In genomic region chr9:137241490-137242328, GRCh38 we compare ENCODE assay signal across 8 cellular contexts. TPM values are rescaled to one million over a fixed set of nuclear protein-coding genes. Genes with fewer than 3 reads are reported as not detected.
A peak's percentile ranks its signal among the peaks of the same experiment; 100 is the strongest.
DNase-seq lines count a peak whose midpoint lies in the region; ATAC-seq and TF ChIP-seq lines count a peak whose summit lies in the region.

No MANE protein-coding gene starts in this region.

- DNase-seq in DND-41 (peak; percentile 50), HFFc6 (peak; percentile 28), Peyer's patch (peak; percentile 39 to 86 (median 83)), cardiac septum (ENCODE audit: low spot score) (peak; percentile 87), sciatic nerve (ENCODE audit: low spot score) (peak; percentile 82), SHP77 (lab: John Stamatoyannopoulos, UW) (no peak)

- H3K9me3 ChIP-seq in DND-41 (ENCODE audit: insufficient read depth, low read length, severe bottlenecking) (no peaks in the 10 kb centered on the region), Peyer's patch (no peaks in the 10 kb centered on the region)

- intact Hi-C loops in cardiac septum (cut with DNase I) (loop anchor here (2.0 kb wide), 1 partner anchor 13 kb away; the partner anchor contains the start of gene NELFB), sciatic nerve (cut with DNase I) (no loop called here)

- peak; percentile 12 to 20 for TF ChIP-seq POLR2A in Peyer's patch (IDR thresholded peaks at IDR 0.05)

- no peaks in the 10 kb centered on the region for H3K27me3 ChIP-seq in DND-41 (ENCODE audit: insufficient read depth, low read length, poor library complexity)
- H3K27me3 ChIP-seq in Peyer's patch = no peaks in the 10 kb centered on the region

- peaks cover 25% of the 10 kb centered on the region for H3K36me3 ChIP-seq in DND-41 (ENCODE audit: insufficient read depth, low read length)
- peaks cover 0 to 19% (median 0%) of the 10 kb centered on the region in 3 donors for H3K36me3 ChIP-seq in Peyer's patch

- peaks cover 25% of the 10 kb centered on the region for H3K79me2 ChIP-seq in DND-41 (ENCODE audit: insufficient read depth, low read length)

- peaks cover 11% of the 10 kb centered on the region for H3K9me3 Mint-ChIP-seq in HFFc6
- H3K9me3 Mint-ChIP-seq in activated naive CD4-positive, alpha-beta T cell treated with anti-CD3 and anti-CD28 coated beads, Interleukin-2, amount 50 U/mL, for 24 hours = no peaks in the 10 kb centered on the region

- H3K4me2 ChIP-seq in DND-41 (ENCODE audit: insufficient read depth, low read length) = peak overlapping the region; percentile 90

- H3K4me1 ChIP-seq in DND-41 (ENCODE audit: insufficient read depth, low read length) (peaks cover 47% of the 10 kb centered on the region), Peyer's patch (peaks cover 4 to 54% (median 6%) of the 10 kb centered on the region in 4 donors)

- peak overlapping the region; percentile 81 for H3K9ac ChIP-seq in DND-41 (ENCODE audit: low read depth, low read length)

- H3K4me3 Mint-ChIP-seq in HFFc6 = peak overlapping the region; percentile 94
- H3K4me3 Mint-ChIP-seq in activated naive CD4-positive, alpha-beta T cell treated with anti-CD3 and anti-CD28 coated beads, Interleukin-2, amount 50 U/mL, for 24 hours = peak overlapping the region; percentile 93

- peaks cover 21% of the 10 kb centered on the region for H3K27me3 Mint-ChIP-seq in HFFc6 (ENCODE audit: insufficient read depth)
- H3K27me3 Mint-ChIP-seq in activated naive CD4-positive, alpha-beta T cell treated with anti-CD3 and anti-CD28 coated beads, Interleukin-2, amount 50 U/mL, for 24 hours = no peaks in the 10 kb centered on the region

- peaks cover 31% of the 10 kb centered on the region for H3K4me1 Mint-ChIP-seq in HFFc6 (ENCODE audit: low read depth)
- H3K4me1 Mint-ChIP-seq in activated naive CD4-positive, alpha-beta T cell treated with anti-CD3 and anti-CD28 coated beads, Interleukin-2, amount 50 U/mL, for 24 hours = peaks cover 16% of the 10 kb centered on the region

- no peak overlapping the region for H2AFZ ChIP-seq in DND-41 (ENCODE audit: low read depth, low read length)

- TF ChIP-seq CTCF in DND-41 (IDR thresholded peaks at IDR 0.05; ENCODE audit: borderline replicate concordance, extremely low read depth, low read length, poor library complexity, severe bottlenecking) (no peak), HFFc6 (IDR thresholded peaks at IDR 0.05) (no peak), Peyer's patch (IDR thresholded peaks at IDR 0.05) (peak in 1 of 6 experiments; percentile 1)

- peak overlapping the region; percentile 89 for H3K27ac Mint-ChIP-seq in HFFc6
- peak overlapping the region; percentile 72 for H3K27ac Mint-ChIP-seq in activated naive CD4-positive, alpha-beta T cell treated with anti-CD3 and anti-CD28 coated beads, Interleukin-2, amount 50 U/mL, for 24 hours

- H3K27ac ChIP-seq in DND-41 (ENCODE audit: low read length) (peak overlapping the region; percentile 80), Peyer's patch (peak overlapping the region; percentile 93 to 100 (median 97))

- ATAC-seq in DND-41 (ENCODE audit: insufficient read depth, low read depth) (no peak), sciatic nerve (no peak), HG02840 (IDR thresholded peaks at IDR 0.05; ENCODE audit: low FRiP score, unreplicated experiment) (no peak)

- peaks cover 21% of the 10 kb centered on the region for H3K36me3 Mint-ChIP-seq in HFFc6 (ENCODE audit: low read depth)
- H3K36me3 Mint-ChIP-seq in activated naive CD4-positive, alpha-beta T cell treated with anti-CD3 and anti-CD28 coated beads, Interleukin-2, amount 50 U/mL, for 24 hours = peaks cover 9% of the 10 kb centered on the region

- peaks cover 48% of the 10 kb centered on the region for H4K20me1 ChIP-seq in DND-41 (ENCODE audit: insufficient read depth, low read length)

- peak overlapping the region; percentile 76 to 91 for H3K4me3 ChIP-seq in DND-41 (ENCODE audit: low read depth in 1 of 2, low read length in 2 of 2)
- H3K4me3 ChIP-seq in Peyer's patch = peak overlapping the region; percentile 70 to 99 (median 86)

RNA-seq across cellular contexts. Expression of gene TUBB4B, which starts 0.6 kb away (rescaled TPM):
- 100 to 1,000 TPM; 415 to 760 (median 681) TPM for total RNA-seq in HFFc6 (2021; fragmentation: NEBNext Ultra II Directional; extraction: Animal tissue kit (Norgen Biotek cat#: 25700))
- total RNA-seq in Peyer's patch = 100 to 1,000 TPM; 174 to 409 (median 322) TPM
- total RNA-seq in cardiac septum = 304 TPM
- 108 TPM for total RNA-seq in sciatic nerve

RNA-seq across cellular contexts. Expression of gene STPG3, which starts 9.4 kb away (rescaled TPM):
- not detected for total RNA-seq in HFFc6 (2021; fragmentation: NEBNext Ultra II Directional; extraction: Animal tissue kit (Norgen Biotek cat#: 25700))
- total RNA-seq in Peyer's patch (not detected), cardiac septum (not detected), sciatic nerve (not detected)

RNA-seq across cellular contexts. Expression of gene SLC34A3, which starts 11.0 kb away (rescaled TPM):
- total RNA-seq in HFFc6 (2021; fragmentation: NEBNext Ultra II Directional; extraction: Animal tissue kit (Norgen Biotek cat#: 25700)) = not detected
- total RNA-seq in Peyer's patch (10 to 100 TPM in 2 of 4 donors, 1 to 10 TPM in 1, not detected in 1; 4.0 to 14.8 (median 13.3) TPM), cardiac septum (not detected), sciatic nerve (not detected)

RNA-seq across cellular contexts. Expression of gene NELFB, which starts 13.4 kb away (rescaled TPM):
- 10 to 100 TPM; 48.5 to 59.9 (median 52.7) TPM for total RNA-seq in HFFc6 (2021; fragmentation: NEBNext Ultra II Directional; extraction: Animal tissue kit (Norgen Biotek cat#: 25700))
- total RNA-seq in Peyer's patch = 10 to 100 TPM; 47.4 to 57.8 (median 50.2) TPM
- 37.2 TPM for total RNA-seq in cardiac septum
- 38.9 TPM for total RNA-seq in sciatic nerve

RNA-seq across cellular contexts. Expression of gene RNF224, which starts 14.4 kb away (rescaled TPM):
- not detected for total RNA-seq in HFFc6 (2021; fragmentation: NEBNext Ultra II Directional; extraction: Animal tissue kit (Norgen Biotek cat#: 25700))
- total RNA-seq in Peyer's patch = not detected
- not detected for total RNA-seq in cardiac septum
- not detected for total RNA-seq in sciatic nerve

Comparison
In these comparisons a context has a peak if more than half of its experiments do, and no peak if none do; other contexts are left out.
1. DNase-seq: peak in DND-41 (single experiment), HFFc6 (single experiment), Peyer's patch (3 of 3), cardiac septum (single experiment) and sciatic nerve (single experiment); none in SHP77 (0 of 2).